In genomic region chr10:45672201-45673073, GRCh38 we compare ENCODE assay signal across 8 cellular contexts. TPM values are rescaled to one million over a fixed set of nuclear protein-coding genes. Genes with fewer than 3 reads are reported as not detected.
DNase-seq lines count a peak whose midpoint lies in the region; FAIRE-seq and TF ChIP-seq lines count a peak whose summit lies in the region.

TSS of gene ZFAND4 (minus strand) at chr10:45672772. CDS start at chr10:45663725, 9,047 bp downstream.

- no peaks in the 10 kb centered on the region for H3K9me3 ChIP-seq in neutrophil

- H3K27me3 ChIP-seq in neutrophil: no peaks in the 10 kb centered on the region

- no peaks in the 10 kb centered on the region for H3K36me3 ChIP-seq in neutrophil

- peaks cover 15% of the 10 kb centered on the region in 2 experiments for H3K4me1 ChIP-seq in neutrophil (ENCODE audit: control insufficient read depth in 1 of 2, insufficient read depth in 1 of 2, low read depth in 1 of 2, low read length in 1 of 2)

- DNase-seq in G401 (ENCODE audit: low spot score) (peak; percentile 95), H4 (ENCODE audit: low spot score) (peak; percentile 96), LoVo (ENCODE audit: low spot score) (peak; percentile 98), SHP77 treated with DMSO at 0.1 percent for 48 hours (lab: John Stamatoyannopoulos, UW) (peak; percentile 82), frontal cortex (ENCODE audit: low spot score in 2 of 2) (peak; percentile 96 to 97), substantia nigra (lab: John Stamatoyannopoulos, UW) (peak; percentile 75 to 98 (median 94))
- peak; percentile 92 for DNase-seq in activated gamma-delta T cell treated with anti-CD3 and anti-CD28 coated beads, Interleukin-2, amount 50 U/mL, for 16 hours (ENCODE audit: low read depth)

- FAIRE-seq in frontal cortex (lab: Jason Lieb, UNC): no peak

- peak; percentile 98 for TF ChIP-seq CTCF in neutrophil (IDR thresholded peaks at IDR 0.05)

- in situ Hi-C loops in G401 (cut with HindIII; ENCODE audit: low sequenced_read_pairs): no loop called here

- peak within 1 kb of the TSS; percentile 93 for H3K27ac ChIP-seq in neutrophil
- peak within 1 kb of the TSS; percentile 77 for H3K27ac ChIP-seq in substantia nigra (ENCODE audit: low read depth, low read length, poor library complexity, severe bottlenecking)

- peak within 1 kb of the TSS; percentile 68 to 83 for H3K4me3 ChIP-seq in neutrophil (ENCODE audit: low read depth in 1 of 2, low read length in 1 of 2)

RNA-seq across cellular contexts. Expression of gene ZFAND4, which starts in this region (rescaled TPM):
- total RNA-seq in G401 (2014; rRNA removed; shearing (Covaris generic)): 7.9 and 8.7 TPM in 2 replicates
- total RNA-seq in H4 (2014; rRNA removed; shearing (Covaris generic)): 6.1 and 8.2 TPM in 2 replicates
- 13.9 TPM for total RNA-seq in frontal cortex

Comparison
In these comparisons a context has a peak if more than half of its experiments do, and no peak if none do; other contexts are left out.
1. Peak in every context shown above with its lines: DNase-seq, H3K4me3 ChIP-seq and H3K27ac ChIP-seq.